1 cellular context compared by ENCODE assay signal in the genomic region with DNA sequence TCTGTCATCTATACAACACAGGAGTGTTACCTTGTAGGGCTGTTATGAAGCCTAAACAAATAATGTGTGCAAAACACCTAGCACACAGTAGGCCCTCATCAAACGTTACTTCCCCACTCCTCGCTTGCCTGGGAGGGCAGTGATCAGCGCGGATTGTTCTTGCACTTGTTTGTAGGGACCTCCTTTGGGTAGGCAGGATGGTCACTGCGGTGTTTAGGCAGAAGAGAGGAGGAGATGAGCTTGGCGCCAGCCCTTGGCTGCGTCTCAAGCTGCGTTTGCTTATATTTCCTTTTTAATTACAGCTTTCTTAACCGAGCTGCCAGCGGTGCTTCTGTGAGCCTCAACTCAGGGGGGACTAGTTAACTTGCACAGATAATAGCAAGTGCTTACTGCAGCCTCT.
TF ChIP-seq lines count a peak whose summit lies in the region.

No MANE protein-coding gene starts in this region.

TF ChIP-seq in HEK293, 187 proteins besides CTCF, POLR2A, EP300 and RAD21 (continued from another document):
- TF ChIP-seq ZNF792 (tag by site-specific recombination; IDR thresholded peaks at IDR 0.05) (no peak), ZNF629 (tag by site-specific recombination; IDR thresholded peaks at IDR 0.05) (no peak), ZBTB48 (tag by site-specific recombination; IDR thresholded peaks at IDR 0.05) (no peak), ZNF548 (tag by site-specific recombination; IDR thresholded peaks at IDR 0.05) (no peak), ZNF561 (tag by site-specific recombination; IDR thresholded peaks at IDR 0.05; ENCODE audit: borderline replicate concordance) (no peak), ZNF394 (tag by site-specific recombination; IDR thresholded peaks at IDR 0.05; ENCODE audit: borderline replicate concordance) (no peak), ZNF433 (tag by site-specific recombination; IDR thresholded peaks at IDR 0.05; ENCODE audit: low read depth) (no peak), ZSCAN16 (tag by site-specific recombination; IDR thresholded peaks at IDR 0.05) (no peak), ZNF341 (tag by site-specific recombination; IDR thresholded peaks at IDR 0.05; ENCODE audit: low read depth) (no peak), ZNF404 (tag by site-specific recombination; IDR thresholded peaks at IDR 0.05) (no peak), ZNF426 (tag by site-specific recombination; IDR thresholded peaks at IDR 0.05) (no peak)
- TF ChIP-seq, protein P1, sequence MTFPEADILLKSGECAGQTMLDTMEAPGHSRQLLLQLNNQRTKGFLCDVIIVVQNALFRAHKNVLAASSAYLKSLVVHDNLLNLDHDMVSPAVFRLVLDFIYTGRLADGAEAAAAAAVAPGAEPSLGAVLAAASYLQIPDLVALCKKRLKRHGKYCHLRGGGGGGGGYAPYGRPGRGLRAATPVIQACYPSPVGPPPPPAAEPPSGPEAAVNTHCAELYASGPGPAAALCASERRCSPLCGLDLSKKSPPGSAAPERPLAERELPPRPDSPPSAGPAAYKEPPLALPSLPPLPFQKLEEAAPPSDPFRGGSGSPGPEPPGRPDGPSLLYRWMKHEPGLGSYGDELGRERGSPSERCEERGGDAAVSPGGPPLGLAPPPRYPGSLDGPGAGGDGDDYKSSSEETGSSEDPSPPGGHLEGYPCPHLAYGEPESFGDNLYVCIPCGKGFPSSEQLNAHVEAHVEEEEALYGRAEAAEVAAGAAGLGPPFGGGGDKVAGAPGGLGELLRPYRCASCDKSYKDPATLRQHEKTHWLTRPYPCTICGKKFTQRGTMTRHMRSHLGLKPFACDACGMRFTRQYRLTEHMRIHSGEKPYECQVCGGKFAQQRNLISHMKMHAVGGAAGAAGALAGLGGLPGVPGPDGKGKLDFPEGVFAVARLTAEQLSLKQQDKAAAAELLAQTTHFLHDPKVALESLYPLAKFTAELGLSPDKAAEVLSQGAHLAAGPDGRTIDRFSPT (tag by site-specific recombination; IDR thresholded peaks at IDR 0.05): no peak
- TF ChIP-seq, protein P2, sequence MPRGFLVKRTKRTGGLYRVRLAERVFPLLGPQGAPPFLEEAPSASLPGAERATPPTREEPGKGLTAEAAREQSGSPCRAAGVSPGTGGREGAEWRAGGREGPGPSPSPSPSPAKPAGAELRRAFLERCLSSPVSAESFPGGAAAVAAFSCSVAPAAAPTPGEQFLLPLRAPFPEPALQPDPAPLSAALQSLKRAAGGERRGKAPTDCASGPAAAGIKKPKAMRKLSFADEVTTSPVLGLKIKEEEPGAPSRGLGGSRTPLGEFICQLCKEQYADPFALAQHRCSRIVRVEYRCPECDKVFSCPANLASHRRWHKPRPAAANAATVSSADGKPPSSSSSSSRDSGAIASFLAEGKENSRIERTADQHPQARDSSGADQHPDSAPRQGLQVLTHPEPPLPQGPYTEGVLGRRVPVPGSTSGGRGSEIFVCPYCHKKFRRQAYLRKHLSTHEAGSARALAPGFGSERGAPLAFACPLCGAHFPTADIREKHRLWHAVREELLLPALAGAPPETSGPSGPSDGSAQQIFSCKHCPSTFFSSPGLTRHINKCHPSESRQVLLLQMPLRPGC (tag by site-specific recombination; IDR thresholded peaks at IDR 0.05): no peak
